1 cellular context compared by ENCODE assay signal in the genomic region with DNA sequence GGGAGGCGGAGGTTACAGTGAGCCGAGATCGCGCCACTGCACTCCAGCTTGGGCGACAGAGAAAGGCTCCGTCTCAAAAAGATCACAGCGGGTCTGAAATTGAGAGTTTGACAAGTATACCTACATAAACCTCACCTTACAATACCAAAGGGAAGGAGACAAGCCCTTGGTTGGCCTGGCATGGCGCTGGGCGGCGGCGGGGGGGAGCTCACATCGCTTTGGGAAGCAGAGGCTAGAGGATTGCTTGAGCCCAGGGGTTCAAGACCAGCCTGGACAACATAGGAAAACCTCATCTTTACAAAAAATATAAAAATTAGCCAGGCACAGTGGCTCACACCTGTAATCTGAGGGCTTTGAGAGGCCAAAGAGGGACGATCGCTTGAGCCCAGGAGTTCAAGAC.
TF ChIP-seq lines count a peak whose summit lies in the region.

No MANE protein-coding gene starts in this region.

TF ChIP-seq in K562, 482 proteins besides CTCF, POLR2A, EP300 and RAD21:
- no peak for TF ChIP-seq ZNF668 (CRISPR knock-in tag; IDR thresholded peaks at IDR 0.05)
- TF ChIP-seq, protein P1, sequence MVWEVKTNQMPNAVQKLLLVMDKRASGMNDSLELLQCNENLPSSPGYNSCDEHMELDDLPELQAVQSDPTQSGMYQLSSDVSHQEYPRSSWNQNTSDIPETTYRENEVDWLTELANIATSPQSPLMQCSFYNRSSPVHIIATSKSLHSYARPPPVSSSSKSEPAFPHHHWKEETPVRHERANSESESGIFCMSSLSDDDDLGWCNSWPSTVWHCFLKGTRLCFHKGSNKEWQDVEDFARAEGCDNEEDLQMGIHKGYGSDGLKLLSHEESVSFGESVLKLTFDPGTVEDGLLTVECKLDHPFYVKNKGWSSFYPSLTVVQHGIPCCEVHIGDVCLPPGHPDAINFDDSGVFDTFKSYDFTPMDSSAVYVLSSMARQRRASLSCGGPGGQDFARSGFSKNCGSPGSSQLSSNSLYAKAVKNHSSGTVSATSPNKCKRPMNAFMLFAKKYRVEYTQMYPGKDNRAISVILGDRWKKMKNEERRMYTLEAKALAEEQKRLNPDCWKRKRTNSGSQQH (CRISPR knock-in tag; IDR thresholded peaks at IDR 0.05), result no peak
TF ChIP-seq in K562: peak in this region for 0.
